23 cellular contexts compared by ENCODE assay signal in genomic region chr12:85572956-85573355, GRCh38.
"Had no signal": no experiment of that assay in that cellular context is flagged by ENCODE, and none has a peak within 500 bp of the region (broad histone marks: within the 10 kb centered on the region; RNA-seq: fewer than 3 reads in every experiment).

No MANE protein-coding gene starts in this region.

- H3K4me3 ChIP-seq: breast epithelium had no signal

- H3K4me1 ChIP-seq: breast epithelium had no signal

- H3K27ac ChIP-seq: breast epithelium, VCaP had no signal

- ATAC-seq: activated T-helper 17 cell treated with anti-CD3 and anti-CD28 coated beads, Interleukin-2, amount 50 U/mL, for 72 hours; PC-3; T-cell had no signal

- H3K27me3 ChIP-seq: breast epithelium had no signal

- DNase-seq: activated CD4-positive, alpha-beta memory T cell treated with anti-CD3 and anti-CD28 coated beads for 36 hours; activated CD4-positive, alpha-beta T cell treated with anti-CD3 and anti-CD28 coated beads, Interleukin-2, amount 10 ng/mL, durations not matched to agents 7 days and 5 days; activated CD4-positive, CD25-positive, alpha-beta regulatory T cell; activated CD8-positive, alpha-beta memory T cell treated with anti-CD3 and anti-CD28 coated beads for 24 hours; activated gamma-delta T cell; activated naive CD4-positive, alpha-beta T cell treated with anti-CD3 and anti-CD28 coated beads for 36 hours; activated T-cell treated with anti-CD3 and anti-CD28 coated beads, Interleukin-2, amount 50 U/mL, for 48 hours; caudate nucleus; KG1; NCI-H1048; NCI-H1417 treated with DMSO at 0.1 percent for 48 hours; NCI-H1694 treated with DMSO at 0.1 percent for 48 hours; NCI-H2029 treated with DMSO at 0.1 percent for 48 hours; NCI-H345; NCI-H510A; NCI-H69; PC-3; SHP77; T-cell; T-helper 2 cell had no signal

- H3K9me3 ChIP-seq: breast epithelium had no signal

- H3K36me3 ChIP-seq: breast epithelium had no signal
